In genomic region chr4:40301592-40301991, GRCh38 we compare ENCODE assay signal across 10 cellular contexts. TPM values are rescaled to one million over a fixed set of nuclear protein-coding genes. Genes with fewer than 3 reads are reported as not detected.
DNase-seq lines count a peak whose midpoint lies in the region; ATAC-seq, FAIRE-seq and TF ChIP-seq lines count a peak whose summit lies in the region.
"Had no signal": no experiment of that assay in that cellular context is flagged by ENCODE, and none has a peak within 500 bp of the region (broad histone marks: within the 10 kb centered on the region; RNA-seq: fewer than 3 reads in every experiment).

No MANE protein-coding gene starts in this region.

- H3K4me3 ChIP-seq in small intestine (ENCODE audit: low read depth in 1 of 2, low read length in 2 of 2) (no peak overlapping the region), Caco-2 (ENCODE audit: low read depth, low read length) (no peak overlapping the region), smooth muscle cell (no peak overlapping the region)
- H3K4me3 ChIP-seq: heart right ventricle had no signal

- H3K9me3 Mint-ChIP-seq in activated CD4-positive, alpha-beta memory T cell treated with anti-CD3 and anti-CD28 coated beads, Interleukin-2, amount 10 ng/mL, durations not matched to agents 7 days and 5 days: peaks cover 6% of the 10 kb centered on the region
- H3K9me3 Mint-ChIP-seq in Caco-2 (ENCODE audit: unreplicated experiment): no peaks in the 10 kb centered on the region
- no peaks in the 10 kb centered on the region for H3K9me3 Mint-ChIP-seq in endothelial cell (ENCODE audit: unreplicated experiment)

- H4K20me1 ChIP-seq in smooth muscle cell (ENCODE audit: low read depth): no peaks in the 10 kb centered on the region

- CTCF ChIA-PET in activated CD4-positive, alpha-beta memory T cell treated with anti-CD3 and anti-CD28 coated beads, Interleukin-2, amount 10 ng/mL, durations not matched to agents 7 days and 5 days (lab: Charles Lee): interaction anchor here (1.2 to 1.8 kb wide), 5 partner anchors 8 to 246 kb away, joined by 3 to 7 read pairs (median 3); no protein-coding TSS in a partner anchor
- CTCF ChIA-PET in Caco-2 (lab: Charles Lee): interaction anchor here (1.0 kb wide), 1 partner anchor 15 kb away, joined by 3 read pairs; no protein-coding TSS in a partner anchor

- H3K27me3 Mint-ChIP-seq in activated CD4-positive, alpha-beta memory T cell treated with anti-CD3 and anti-CD28 coated beads, Interleukin-2, amount 10 ng/mL, durations not matched to agents 7 days and 5 days: no peaks in the 10 kb centered on the region
- no peaks in the 10 kb centered on the region for H3K27me3 Mint-ChIP-seq in Caco-2 (ENCODE audit: insufficient read depth, unreplicated experiment)
- peaks cover 2% of the 10 kb centered on the region for H3K27me3 Mint-ChIP-seq in endothelial cell (ENCODE audit: unreplicated experiment)

- no peak overlapping the region for H2AFZ ChIP-seq in smooth muscle cell (ENCODE audit: low read depth)

- TF ChIP-seq CTCF in Caco-2 (IDR thresholded peaks at IDR 0.05; ENCODE audit: insufficient read depth in 1 of 2, low read depth in 1 of 2, low read length in 1 of 2, severe bottlenecking in 1 of 2, unreplicated experiment in 1 of 2): no peak
- TF ChIP-seq CTCF in endothelial cell (IDR thresholded peaks at IDR 0.05; ENCODE audit: unreplicated experiment): no peak
- no peak for TF ChIP-seq CTCF in smooth muscle cell (IDR thresholded peaks at IDR 0.05; ENCODE audit: borderline replicate concordance, insufficient read depth, poor library complexity, severe bottlenecking)

- ATAC-seq in GM19324 (IDR thresholded peaks at IDR 0.05; ENCODE audit: low FRiP score, unreplicated experiment): peak; percentile 77
- ATAC-seq in HG03066 (IDR thresholded peaks at IDR 0.05; ENCODE audit: low read depth, unreplicated experiment): peak; percentile 81
- ATAC-seq: Panc1 had no signal

- POLR2A ChIA-PET in activated CD4-positive, alpha-beta memory T cell treated with anti-CD3 and anti-CD28 coated beads, Interleukin-2, amount 10 ng/mL, durations not matched to agents 7 days and 5 days (lab: Charles Lee): interaction anchor here (0.6 to 3.0 kb wide), 17 partner anchors 10 to 107 kb away, joined by 3 to 17 read pairs (median 4); no protein-coding TSS in a partner anchor
- POLR2A ChIA-PET in Caco-2 (lab: Charles Lee): no interaction called here

- H3K27me3 ChIP-seq in small intestine (ENCODE audit: control insufficient read depth in 2 of 2, insufficient read depth in 2 of 2, low read length in 2 of 2) (no peaks in the 10 kb centered on the region), Caco-2 (replicated peaks; ENCODE audit: control insufficient read depth, insufficient read depth, low read length) (no peaks in the 10 kb centered on the region), smooth muscle cell (ENCODE audit: low read depth) (no peaks in the 10 kb centered on the region)

- H3K27ac ChIP-seq in small intestine (ENCODE audit: low read depth in 1 of 2, low read length in 1 of 2) (peak overlapping the region in 1 of 2 donors; percentile 73), smooth muscle cell (ENCODE audit: low read depth) (no peak overlapping the region)

- H3K27ac Mint-ChIP-seq in activated CD4-positive, alpha-beta memory T cell treated with anti-CD3 and anti-CD28 coated beads, Interleukin-2, amount 10 ng/mL, durations not matched to agents 7 days and 5 days: peak overlapping the region; percentile 94
- no peak overlapping the region for H3K27ac Mint-ChIP-seq in Caco-2 (ENCODE audit: unreplicated experiment)
- H3K27ac Mint-ChIP-seq in endothelial cell (ENCODE audit: unreplicated experiment): no peak overlapping the region

- FAIRE-seq in small intestine (lab: Jason Lieb, UNC): no peak

- no peak overlapping the region for H3K4me2 ChIP-seq in smooth muscle cell

- WGBS in small intestine, 3 donors: 50 to 75% (median 63%) methylated on average over 7 of the region's 7 CpGs
- WGBS in smooth muscle cell (ENCODE audit: low lambda C conversion rate): 91% methylated on average over 7 of the region's 7 CpGs

- no TSS peak for BruUV-seq in Caco-2 (replicated peaks; lab: Mats Ljungman, UMichigan)

- peaks cover 0 to 3% of the 10 kb centered on the region in 2 donors for H3K4me1 ChIP-seq in small intestine (ENCODE audit: control insufficient read depth in 2 of 2, insufficient read depth in 1 of 2, low read depth in 1 of 2, low read length in 1 of 2)
- peaks cover 8% of the 10 kb centered on the region; the same call in 1 of the 2 replicates for H3K4me1 ChIP-seq in Caco-2
- H3K4me1 ChIP-seq in smooth muscle cell (ENCODE audit: low read depth): no peaks in the 10 kb centered on the region

- peak overlapping the region; percentile 45 for H3K4me3 Mint-ChIP-seq in activated CD4-positive, alpha-beta memory T cell treated with anti-CD3 and anti-CD28 coated beads, Interleukin-2, amount 10 ng/mL, durations not matched to agents 7 days and 5 days
- no peak overlapping the region for H3K4me3 Mint-ChIP-seq in Caco-2 (ENCODE audit: unreplicated experiment)
- no peak overlapping the region for H3K4me3 Mint-ChIP-seq in endothelial cell (ENCODE audit: unreplicated experiment)

- H3K9me3 ChIP-seq in small intestine (ENCODE audit: control insufficient read depth, low read depth) (no peaks in the 10 kb centered on the region), Caco-2 (no peaks in the 10 kb centered on the region), smooth muscle cell (replicated peaks; ENCODE audit: low read depth) (no peaks in the 10 kb centered on the region)

- DNase-seq in activated CD4-positive, alpha-beta memory T cell treated with anti-CD3 and anti-CD28 coated beads, Interleukin-2, amount 10 ng/mL, durations not matched to agents 7 days and 5 days: peak; percentile 70
- DNase-seq in small intestine: peak; percentile 61
- no peak for DNase-seq in Caco-2
- DNase-seq in kidney glomerular epithelial cell (lab: John Stamatoyannopoulos, UW): no peak
- no peak for DNase-seq in endothelial cell (ENCODE audit: low spot score)
- DNase-seq in smooth muscle cell (lab: John Stamatoyannopoulos, UW; ENCODE audit: unreplicated experiment): no peak
- DNase-seq: heart right ventricle had no signal

- H3K36me3 ChIP-seq in small intestine (ENCODE audit: control insufficient read depth in 2 of 2, insufficient read depth in 2 of 2, low read length in 2 of 2) (no peaks in the 10 kb centered on the region), Caco-2 (ENCODE audit: control insufficient read depth, insufficient read depth, low read length) (no peaks in the 10 kb centered on the region), smooth muscle cell (ENCODE audit: low read depth) (no peaks in the 10 kb centered on the region)
- H3K36me3 ChIP-seq: heart right ventricle had no signal

- H3K79me2 ChIP-seq in smooth muscle cell (ENCODE audit: low read depth): no peaks in the 10 kb centered on the region

- peaks cover 13% of the 10 kb centered on the region for H3K36me3 Mint-ChIP-seq in activated CD4-positive, alpha-beta memory T cell treated with anti-CD3 and anti-CD28 coated beads, Interleukin-2, amount 10 ng/mL, durations not matched to agents 7 days and 5 days (ENCODE audit: low read depth)
- no peaks in the 10 kb centered on the region for H3K36me3 Mint-ChIP-seq in Caco-2 (ENCODE audit: insufficient read depth, unreplicated experiment)
- H3K36me3 Mint-ChIP-seq in endothelial cell (ENCODE audit: low read depth, unreplicated experiment): peaks cover 6% of the 10 kb centered on the region

- no peak overlapping the region for H3K9ac ChIP-seq in smooth muscle cell (ENCODE audit: low read depth)

- intact Hi-C loops in Caco-2 (cut with micrococcal nuclease; ENCODE audit: unreplicated experiment): no loop called here

- H3K4me1 Mint-ChIP-seq in activated CD4-positive, alpha-beta memory T cell treated with anti-CD3 and anti-CD28 coated beads, Interleukin-2, amount 10 ng/mL, durations not matched to agents 7 days and 5 days: peaks cover 76% of the 10 kb centered on the region
- H3K4me1 Mint-ChIP-seq in Caco-2 (ENCODE audit: low read depth, unreplicated experiment) (no peaks in the 10 kb centered on the region), endothelial cell (ENCODE audit: unreplicated experiment) (peaks cover 6% of the 10 kb centered on the region)

- H3F3A ChIP-seq in smooth muscle cell (ENCODE audit: low read depth): no peaks in the 10 kb centered on the region

RNA-seq across cellular contexts. Expression of gene CHRNA9, which starts 33.5 kb away (rescaled TPM):
- total RNA-seq in activated CD4-positive, alpha-beta memory T cell treated with anti-CD3 and anti-CD28 coated beads, Interleukin-2, amount 10 ng/mL, durations not matched to agents 7 days and 5 days: not detected
- polyA plus RNA-seq in small intestine: under 1 TPM in 1 of 3 donors, not detected in 2; 0.01 TPM
- total RNA-seq in Caco-2 (2022): not detected in 2 replicates
- not detected for total RNA-seq in endothelial cell (ENCODE audit: unreplicated experiment)
- total RNA-seq in smooth muscle cell: 7.3 and 15.8 TPM in 2 replicates
- polyA plus RNA-seq in smooth muscle cell: 2.4 and 5.3 TPM in 2 replicates
- total RNA-seq: heart right ventricle had no signal
- polyA plus RNA-seq: heart right ventricle had no signal

Comparison
In these comparisons a context has a peak if more than half of its experiments do, and no peak if none do; other contexts are left out.
1. DNase-seq: peak in activated CD4-positive, alpha-beta memory T cell treated with anti-CD3 and anti-CD28 coated beads, Interleukin-2, amount 10 ng/mL, durations not matched to agents 7 days and 5 days (single experiment) and small intestine (single experiment); none in Caco-2 (0 of 2), kidney glomerular epithelial cell (single experiment), endothelial cell (single experiment) and smooth muscle cell (single experiment).